ENCODE assay signal across 1 cellular context in the genomic region with DNA sequence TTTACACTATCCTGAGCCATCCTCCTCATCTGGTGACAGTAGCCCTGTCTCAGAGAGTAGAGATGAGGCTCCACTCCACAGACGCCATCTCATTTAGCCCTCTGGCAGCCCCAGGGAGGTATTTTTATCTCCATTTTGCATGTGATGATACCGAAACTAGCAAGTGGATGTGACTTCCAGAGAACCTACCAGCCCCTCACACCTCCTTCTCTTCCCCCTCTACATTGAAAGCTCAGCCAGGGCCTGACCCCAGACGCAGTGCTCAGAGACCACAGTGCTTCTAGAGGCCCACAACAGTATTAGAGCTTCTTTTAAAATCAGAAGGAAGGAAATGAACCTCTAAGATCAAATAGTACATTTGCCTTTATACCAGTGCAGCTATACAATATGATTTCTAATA.
TF ChIP-seq lines count a peak whose summit lies in the region.

No MANE protein-coding gene starts in this region.

TF ChIP-seq in GM12878, 131 proteins besides CTCF, POLR2A, EP300 and RAD21 (continued from another document and continues in another):
- TF ChIP-seq, protein P1, sequence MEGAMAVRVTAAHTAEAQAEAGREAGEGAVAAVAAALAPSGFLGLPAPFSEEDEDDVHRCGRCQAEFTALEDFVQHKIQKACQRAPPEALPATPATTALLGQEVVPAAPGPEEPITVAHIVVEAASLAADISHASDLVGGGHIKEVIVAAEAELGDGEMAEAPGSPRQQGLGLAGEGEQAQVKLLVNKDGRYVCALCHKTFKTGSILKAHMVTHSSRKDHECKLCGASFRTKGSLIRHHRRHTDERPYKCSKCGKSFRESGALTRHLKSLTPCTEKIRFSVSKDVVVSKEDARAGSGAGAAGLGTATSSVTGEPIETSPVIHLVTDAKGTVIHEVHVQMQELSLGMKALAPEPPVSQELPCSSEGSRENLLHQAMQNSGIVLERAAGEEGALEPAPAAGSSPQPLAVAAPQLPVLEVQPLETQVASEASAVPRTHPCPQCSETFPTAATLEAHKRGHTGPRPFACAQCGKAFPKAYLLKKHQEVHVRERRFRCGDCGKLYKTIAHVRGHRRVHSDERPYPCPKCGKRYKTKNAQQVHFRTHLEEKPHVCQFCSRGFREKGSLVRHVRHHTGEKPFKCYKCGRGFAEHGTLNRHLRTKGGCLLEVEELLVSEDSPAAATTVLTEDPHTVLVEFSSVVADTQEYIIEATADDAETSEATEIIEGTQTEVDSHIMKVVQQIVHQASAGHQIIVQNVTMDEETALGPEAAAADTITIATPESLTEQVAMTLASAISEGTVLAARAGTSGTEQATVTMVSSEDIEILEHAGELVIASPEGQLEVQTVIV (IDR thresholded peaks at IDR 0.05; ENCODE audit: borderline replicate concordance, partially characterized antibody) = no peak
- no peak for TF ChIP-seq TARDBP (IDR thresholded peaks at IDR 0.05; ENCODE audit: borderline replicate concordance)
- TF ChIP-seq TCF3 (IDR thresholded peaks at IDR 0.05; ENCODE audit: borderline replicate concordance, insufficient read depth, low read depth, low read length) = no peak
- no peak for TF ChIP-seq BMI1 (IDR thresholded peaks at IDR 0.05; ENCODE audit: borderline replicate concordance)
- TF ChIP-seq TBL1XR1 (IDR thresholded peaks at IDR 0.05; ENCODE audit: low read depth, low read length) = 0 out of 2 replicates have a peak, but pooled peaks have one; percentile 16
- TF ChIP-seq CHD2 (IDR thresholded peaks at IDR 0.05; ENCODE audit: borderline replicate concordance, low read depth, low read length) = no peak
- no peak for TF ChIP-seq SP1 (IDR thresholded peaks at IDR 0.05; ENCODE audit: low read depth, low read length)
- TF ChIP-seq, protein P2, sequence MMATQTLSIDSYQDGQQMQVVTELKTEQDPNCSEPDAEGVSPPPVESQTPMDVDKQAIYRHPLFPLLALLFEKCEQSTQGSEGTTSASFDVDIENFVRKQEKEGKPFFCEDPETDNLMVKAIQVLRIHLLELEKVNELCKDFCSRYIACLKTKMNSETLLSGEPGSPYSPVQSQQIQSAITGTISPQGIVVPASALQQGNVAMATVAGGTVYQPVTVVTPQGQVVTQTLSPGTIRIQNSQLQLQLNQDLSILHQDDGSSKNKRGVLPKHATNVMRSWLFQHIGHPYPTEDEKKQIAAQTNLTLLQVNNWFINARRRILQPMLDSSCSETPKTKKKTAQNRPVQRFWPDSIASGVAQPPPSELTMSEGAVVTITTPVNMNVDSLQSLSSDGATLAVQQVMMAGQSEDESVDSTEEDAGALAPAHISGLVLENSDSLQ (IDR thresholded peaks at IDR 0.05) = no peak
- no peak for TF ChIP-seq KDM1A (IDR thresholded peaks at IDR 0.05; ENCODE audit: borderline replicate concordance)
- TF ChIP-seq CBFB (IDR thresholded peaks at IDR 0.05; ENCODE audit: low read depth) = no peak
- TF ChIP-seq IKZF1 (conservative IDR thresholded peaks at IDR 0.05) = peak; percentile 44; the same call in 1 of the 2 replicates
- no peak for TF ChIP-seq LARP7 (IDR thresholded peaks at IDR 0.05)
- no peak for TF ChIP-seq CHD1 (IDR thresholded peaks at IDR 0.05; ENCODE audit: low read depth, low read length)
- TF ChIP-seq SMAD5 (IDR thresholded peaks at IDR 0.05; ENCODE audit: low read depth) = no peak
- no peak for TF ChIP-seq TCF12 (IDR thresholded peaks at IDR 0.05; ENCODE audit: low read depth, low read length)
- peak in 1 of 2 experiments; percentile 28; a peak in 2 of 4 replicates for TF ChIP-seq IKZF2 (IDR thresholded peaks at IDR 0.05)
- no peak for TF ChIP-seq KAT2A (conservative IDR thresholded peaks at IDR 0.05; ENCODE audit: control insufficient read depth, low read depth, low read length)
- peak; percentile 40; the same call in 1 of the 2 replicates for TF ChIP-seq POLR2AphosphoS5 (IDR thresholded peaks at IDR 0.05; ENCODE audit: low read length)
- TF ChIP-seq IRF4 (IDR thresholded peaks at IDR 0.05; ENCODE audit: low read depth, low read length) = 0 out of 2 replicates have a peak, but pooled peaks have one; percentile 46
- TF ChIP-seq ZBED1 (IDR thresholded peaks at IDR 0.05; ENCODE audit: borderline replicate concordance) = no peak
- no peak for TF ChIP-seq KLF5 (IDR thresholded peaks at IDR 0.05; ENCODE audit: partially characterized antibody)
- TF ChIP-seq SUPT20H (IDR thresholded peaks at IDR 0.05; ENCODE audit: borderline replicate concordance, control insufficient read depth, low read depth, low read length) = no peak
- no peak for TF ChIP-seq TCF7 (IDR thresholded peaks at IDR 0.05; ENCODE audit: borderline replicate concordance)
- TF ChIP-seq BRCA1 (IDR thresholded peaks at IDR 0.05; ENCODE audit: low read depth, low read length) = no peak
- no peak for TF ChIP-seq RCOR1 (conservative IDR thresholded peaks at IDR 0.05; ENCODE audit: low read depth, low read length)
- TF ChIP-seq BHLHE40 (IDR thresholded peaks at IDR 0.05; ENCODE audit: borderline replicate concordance in 1 of 2, low read depth in 2 of 2, low read length in 1 of 2) = peak in 1 of 2 experiments; percentile 53; a peak in 2 of 4 replicates
- TF ChIP-seq, protein P3, sequence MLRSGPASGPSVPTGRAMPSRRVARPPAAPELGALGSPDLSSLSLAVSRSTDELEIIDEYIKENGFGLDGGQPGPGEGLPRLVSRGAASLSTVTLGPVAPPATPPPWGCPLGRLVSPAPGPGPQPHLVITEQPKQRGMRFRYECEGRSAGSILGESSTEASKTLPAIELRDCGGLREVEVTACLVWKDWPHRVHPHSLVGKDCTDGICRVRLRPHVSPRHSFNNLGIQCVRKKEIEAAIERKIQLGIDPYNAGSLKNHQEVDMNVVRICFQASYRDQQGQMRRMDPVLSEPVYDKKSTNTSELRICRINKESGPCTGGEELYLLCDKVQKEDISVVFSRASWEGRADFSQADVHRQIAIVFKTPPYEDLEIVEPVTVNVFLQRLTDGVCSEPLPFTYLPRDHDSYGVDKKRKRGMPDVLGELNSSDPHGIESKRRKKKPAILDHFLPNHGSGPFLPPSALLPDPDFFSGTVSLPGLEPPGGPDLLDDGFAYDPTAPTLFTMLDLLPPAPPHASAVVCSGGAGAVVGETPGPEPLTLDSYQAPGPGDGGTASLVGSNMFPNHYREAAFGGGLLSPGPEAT (IDR thresholded peaks at IDR 0.05; ENCODE audit: low read depth) = peak; percentile 65; the same call in 1 of the 2 replicates
- no peak for TF ChIP-seq JUNB (IDR thresholded peaks at IDR 0.05)
- no peak for TF ChIP-seq NR2C2 (IDR thresholded peaks at IDR 0.05; ENCODE audit: borderline replicate concordance, control insufficient read depth, insufficient read length, low read depth)
- peak; percentile 33; the same call in 1 of the 2 replicates for TF ChIP-seq NFIC (IDR thresholded peaks at IDR 0.05; ENCODE audit: low read depth, low read length)
- TF ChIP-seq MTA2 (IDR thresholded peaks at IDR 0.05; ENCODE audit: low read depth) = no peak
- TF ChIP-seq RB1 (IDR thresholded peaks at IDR 0.05; ENCODE audit: borderline replicate concordance) = no peak
- TF ChIP-seq RUNX3 (IDR thresholded peaks at IDR 0.05; ENCODE audit: low read length) = peak; percentile 42; the same call in 1 of the 2 replicates
- TF ChIP-seq YBX1 (IDR thresholded peaks at IDR 0.05) = no peak
- TF ChIP-seq MEF2B (IDR thresholded peaks at IDR 0.05; ENCODE audit: partially characterized antibody, poor library complexity, severe bottlenecking) = peak; percentile 48
- TF ChIP-seq, protein P4, sequence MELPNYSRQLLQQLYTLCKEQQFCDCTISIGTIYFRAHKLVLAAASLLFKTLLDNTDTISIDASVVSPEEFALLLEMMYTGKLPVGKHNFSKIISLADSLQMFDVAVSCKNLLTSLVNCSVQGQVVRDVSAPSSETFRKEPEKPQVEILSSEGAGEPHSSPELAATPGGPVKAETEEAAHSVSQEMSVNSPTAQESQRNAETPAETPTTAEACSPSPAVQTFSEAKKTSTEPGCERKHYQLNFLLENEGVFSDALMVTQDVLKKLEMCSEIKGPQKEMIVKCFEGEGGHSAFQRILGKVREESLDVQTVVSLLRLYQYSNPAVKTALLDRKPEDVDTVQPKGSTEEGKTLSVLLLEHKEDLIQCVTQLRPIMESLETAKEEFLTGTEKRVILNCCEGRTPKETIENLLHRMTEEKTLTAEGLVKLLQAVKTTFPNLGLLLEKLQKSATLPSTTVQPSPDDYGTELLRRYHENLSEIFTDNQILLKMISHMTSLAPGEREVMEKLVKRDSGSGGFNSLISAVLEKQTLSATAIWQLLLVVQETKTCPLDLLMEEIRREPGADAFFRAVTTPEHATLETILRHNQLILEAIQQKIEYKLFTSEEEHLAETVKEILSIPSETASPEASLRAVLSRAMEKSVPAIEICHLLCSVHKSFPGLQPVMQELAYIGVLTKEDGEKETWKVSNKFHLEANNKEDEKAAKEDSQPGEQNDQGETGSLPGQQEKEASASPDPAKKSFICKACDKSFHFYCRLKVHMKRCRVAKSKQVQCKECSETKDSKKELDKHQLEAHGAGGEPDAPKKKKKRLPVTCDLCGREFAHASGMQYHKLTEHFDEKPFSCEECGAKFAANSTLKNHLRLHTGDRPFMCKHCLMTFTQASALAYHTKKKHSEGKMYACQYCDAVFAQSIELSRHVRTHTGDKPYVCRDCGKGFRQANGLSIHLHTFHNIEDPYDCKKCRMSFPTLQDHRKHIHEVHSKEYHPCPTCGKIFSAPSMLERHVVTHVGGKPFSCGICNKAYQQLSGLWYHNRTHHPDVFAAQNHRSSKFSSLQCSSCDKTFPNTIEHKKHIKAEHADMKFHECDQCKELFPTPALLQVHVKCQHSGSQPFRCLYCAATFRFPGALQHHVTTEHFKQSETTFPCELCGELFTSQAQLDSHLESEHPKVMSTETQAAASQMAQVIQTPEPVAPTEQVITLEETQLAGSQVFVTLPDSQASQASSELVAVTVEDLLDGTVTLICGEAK (IDR thresholded peaks at IDR 0.05; ENCODE audit: borderline replicate concordance) = no peak
- TF ChIP-seq, protein P5, sequence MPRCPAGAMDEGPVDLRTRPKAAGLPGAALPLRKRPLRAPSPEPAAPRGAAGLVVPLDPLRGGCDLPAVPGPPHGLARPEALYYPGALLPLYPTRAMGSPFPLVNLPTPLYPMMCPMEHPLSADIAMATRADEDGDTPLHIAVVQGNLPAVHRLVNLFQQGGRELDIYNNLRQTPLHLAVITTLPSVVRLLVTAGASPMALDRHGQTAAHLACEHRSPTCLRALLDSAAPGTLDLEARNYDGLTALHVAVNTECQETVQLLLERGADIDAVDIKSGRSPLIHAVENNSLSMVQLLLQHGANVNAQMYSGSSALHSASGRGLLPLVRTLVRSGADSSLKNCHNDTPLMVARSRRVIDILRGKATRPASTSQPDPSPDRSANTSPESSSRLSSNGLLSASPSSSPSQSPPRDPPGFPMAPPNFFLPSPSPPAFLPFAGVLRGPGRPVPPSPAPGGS (IDR thresholded peaks at IDR 0.05; ENCODE audit: borderline replicate concordance, insufficient read depth, low read depth, low read length, poor library complexity, severe bottlenecking) = no peak
- no peak for TF ChIP-seq SIX5 (IDR thresholded peaks at IDR 0.05; ENCODE audit: low read depth, low read length, severe bottlenecking)
- peak; percentile 49; the same call in 1 of the 2 replicates for TF ChIP-seq ATF7 (IDR thresholded peaks at IDR 0.05; ENCODE audit: low read depth)
- TF ChIP-seq SMC3 (IDR thresholded peaks at IDR 0.05; ENCODE audit: borderline replicate concordance, low read length) = peak; percentile 25; the same call in 1 of the 2 replicates
- TF ChIP-seq NR2F1 (conservative IDR thresholded peaks at IDR 0.05) = peak; percentile 64
- TF ChIP-seq JUND (IDR thresholded peaks at IDR 0.05; ENCODE audit: low read depth, low read length) = no peak
- no peak for TF ChIP-seq ZNF384 (IDR thresholded peaks at IDR 0.05; ENCODE audit: borderline replicate concordance, low read depth, low read length)
- TF ChIP-seq, protein P6, sequence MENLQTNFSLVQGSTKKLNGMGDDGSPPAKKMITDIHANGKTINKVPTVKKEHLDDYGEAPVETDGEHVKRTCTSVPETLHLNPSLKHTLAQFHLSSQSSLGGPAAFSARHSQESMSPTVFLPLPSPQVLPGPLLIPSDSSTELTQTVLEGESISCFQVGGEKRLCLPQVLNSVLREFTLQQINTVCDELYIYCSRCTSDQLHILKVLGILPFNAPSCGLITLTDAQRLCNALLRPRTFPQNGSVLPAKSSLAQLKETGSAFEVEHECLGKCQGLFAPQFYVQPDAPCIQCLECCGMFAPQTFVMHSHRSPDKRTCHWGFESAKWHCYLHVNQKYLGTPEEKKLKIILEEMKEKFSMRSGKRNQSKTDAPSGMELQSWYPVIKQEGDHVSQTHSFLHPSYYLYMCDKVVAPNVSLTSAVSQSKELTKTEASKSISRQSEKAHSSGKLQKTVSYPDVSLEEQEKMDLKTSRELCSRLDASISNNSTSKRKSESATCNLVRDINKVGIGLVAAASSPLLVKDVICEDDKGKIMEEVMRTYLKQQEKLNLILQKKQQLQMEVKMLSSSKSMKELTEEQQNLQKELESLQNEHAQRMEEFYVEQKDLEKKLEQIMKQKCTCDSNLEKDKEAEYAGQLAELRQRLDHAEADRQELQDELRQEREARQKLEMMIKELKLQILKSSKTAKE (IDR thresholded peaks at IDR 0.05; ENCODE audit: low read depth, poor library complexity, severe bottlenecking) = peak; percentile 16
- no peak for TF ChIP-seq ESRRA (IDR thresholded peaks at IDR 0.05; ENCODE audit: low read length)
- no peak for TF ChIP-seq FOS (IDR thresholded peaks at IDR 0.05; ENCODE audit: borderline replicate concordance, extremely low read depth, insufficient read length)
- TF ChIP-seq ETV6 (conservative IDR thresholded peaks at IDR 0.05 in 1 of 2, IDR thresholded peaks at IDR 0.05 in 1 of 2; ENCODE audit: borderline replicate concordance in 1 of 2, low read depth in 1 of 2) = peak in 1 of 2 experiments; percentile 43; a peak in 1 of 4 replicates
- TF ChIP-seq ASH2L (IDR thresholded peaks at IDR 0.05; ENCODE audit: borderline replicate concordance, low read depth) = no peak
- TF ChIP-seq, protein P7, sequence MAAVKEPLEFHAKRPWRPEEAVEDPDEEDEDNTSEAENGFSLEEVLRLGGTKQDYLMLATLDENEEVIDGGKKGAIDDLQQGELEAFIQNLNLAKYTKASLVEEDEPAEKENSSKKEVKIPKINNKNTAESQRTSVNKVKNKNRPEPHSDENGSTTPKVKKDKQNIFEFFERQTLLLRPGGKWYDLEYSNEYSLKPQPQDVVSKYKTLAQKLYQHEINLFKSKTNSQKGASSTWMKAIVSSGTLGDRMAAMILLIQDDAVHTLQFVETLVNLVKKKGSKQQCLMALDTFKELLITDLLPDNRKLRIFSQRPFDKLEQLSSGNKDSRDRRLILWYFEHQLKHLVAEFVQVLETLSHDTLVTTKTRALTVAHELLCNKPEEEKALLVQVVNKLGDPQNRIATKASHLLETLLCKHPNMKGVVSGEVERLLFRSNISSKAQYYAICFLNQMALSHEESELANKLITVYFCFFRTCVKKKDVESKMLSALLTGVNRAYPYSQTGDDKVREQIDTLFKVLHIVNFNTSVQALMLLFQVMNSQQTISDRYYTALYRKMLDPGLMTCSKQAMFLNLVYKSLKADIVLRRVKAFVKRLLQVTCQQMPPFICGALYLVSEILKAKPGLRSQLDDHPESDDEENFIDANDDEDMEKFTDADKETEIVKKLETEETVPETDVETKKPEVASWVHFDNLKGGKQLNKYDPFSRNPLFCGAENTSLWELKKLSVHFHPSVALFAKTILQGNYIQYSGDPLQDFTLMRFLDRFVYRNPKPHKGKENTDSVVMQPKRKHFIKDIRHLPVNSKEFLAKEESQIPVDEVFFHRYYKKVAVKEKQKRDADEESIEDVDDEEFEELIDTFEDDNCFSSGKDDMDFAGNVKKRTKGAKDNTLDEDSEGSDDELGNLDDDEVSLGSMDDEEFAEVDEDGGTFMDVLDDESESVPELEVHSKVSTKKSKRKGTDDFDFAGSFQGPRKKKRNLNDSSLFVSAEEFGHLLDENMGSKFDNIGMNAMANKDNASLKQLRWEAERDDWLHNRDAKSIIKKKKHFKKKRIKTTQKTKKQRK (IDR thresholded peaks at IDR 0.05; ENCODE audit: low read depth, low read length) = no peak
- TF ChIP-seq MTA3 (IDR thresholded peaks at IDR 0.05; ENCODE audit: borderline replicate concordance, low read length) = no peak; the same call in 1 of the 2 replicates
